8 cellular contexts compared by ENCODE assay signal in genomic region chr3:11846281-11847034, GRCh38. TPM values are rescaled to one million over a fixed set of nuclear protein-coding genes. Genes with fewer than 3 reads are reported as not detected.
DNase-seq lines count a peak whose midpoint lies in the region; FAIRE-seq and TF ChIP-seq lines count a peak whose summit lies in the region.

TAMM41 (minus strand) TSS chr3:11846885; CDS start chr3:11846636, 249 bp downstream.

- H3K9me3 ChIP-seq in H9 (ENCODE audit: control insufficient read depth, low read depth, low read length): no peaks in the 10 kb centered on the region
- H3K9me3 ChIP-seq in SJCRH30 (replicated peaks): no peaks in the 10 kb centered on the region
- H3K9me3 ChIP-seq in neutrophil: no peaks in the 10 kb centered on the region

- H3K36me3 Mint-ChIP-seq in H9 (ENCODE audit: insufficient read depth in 1 of 3, low read depth in 3 of 3): peaks cover 14 to 29% (median 25%) of the 10 kb centered on the region in 3 experiments

- H2AK5ac ChIP-seq in H9 (ENCODE audit: insufficient read length, low read length): no peak within 1 kb of the TSS

- H3K27ac Mint-ChIP-seq in H9: peak within 1 kb of the TSS in 2 of 3 experiments; percentile 88 to 97; a peak in 5 of 7 replicates

- peak within 1 kb of the TSS; percentile 9 for H4K8ac ChIP-seq in H9 (replicated peaks; ENCODE audit: insufficient read length, low read depth, low read length)

- H4K5ac ChIP-seq in H9 (ENCODE audit: insufficient read length, low read depth, low read length): peak within 1 kb of the TSS; percentile 37

- H3K79me1 ChIP-seq in H9 (ENCODE audit: insufficient read depth, low read depth, low read length, poor library complexity, severe bottlenecking): no peaks in the 10 kb centered on the region

- no peak within 1 kb of the TSS; the same call in 1 of the 2 replicates for H2BK15ac ChIP-seq in H9 (ENCODE audit: low read depth, low read length)

- H3K79me2 ChIP-seq in H9 (ENCODE audit: insufficient read depth, low read length): no peaks in the 10 kb centered on the region

- H3K4me3 Mint-ChIP-seq in H9: peak within 1 kb of the TSS; percentile 100

- H3K27me3 ChIP-seq in H9 (ENCODE audit: insufficient read depth, low read length) (no peaks in the 10 kb centered on the region; the same call in 1 of the 2 replicates), SJCRH30 (peaks cover 4% of the 10 kb centered on the region; the same call in 1 of the 2 replicates), neutrophil (peaks cover 43% of the 10 kb centered on the region)

- no peak within 1 kb of the TSS for H3K23ac ChIP-seq in H9 (ENCODE audit: insufficient read length, low read depth, low read length)

- H3K4me1 Mint-ChIP-seq in H9: peaks cover 20 to 21% of the 10 kb centered on the region in 2 experiments

- H4K20me1 ChIP-seq in H9 (ENCODE audit: control insufficient read depth, insufficient read depth, insufficient read length): no peaks in the 10 kb centered on the region

- DNase-seq in GF-D8 (lab: John Stamatoyannopoulos, UW) (peak; percentile 77), H9 (peak; percentile 83), M059J (ENCODE audit: low read depth) (peak; percentile 85), SJCRH30 (peak; percentile 91 to 93), frontal cortex (ENCODE audit: low spot score in 2 of 2) (peak; percentile 49 to 82), substantia nigra (lab: John Stamatoyannopoulos, UW) (peak; percentile 33 to 95 (median 83))
- peak; percentile 59 to 83 (median 74) for DNase-seq in activated naive CD4-positive, alpha-beta T cell (lab: John Stamatoyannopoulos, UW)

- no peak for FAIRE-seq in frontal cortex (lab: Jason Lieb, UNC)

- H2AFZ ChIP-seq in H9 (ENCODE audit: low read length): peak within 1 kb of the TSS; percentile 87

- peak within 1 kb of the TSS; percentile 73 for H3K18ac ChIP-seq in H9 (ENCODE audit: insufficient read length, low read depth, low read length)

- H3K14ac ChIP-seq in H9 (ENCODE audit: insufficient read depth, low read length): peak within 1 kb of the TSS; percentile 90

- H3K56ac ChIP-seq in H9 (ENCODE audit: insufficient read length, low read depth, low read length): no peak within 1 kb of the TSS

- H3T11ph ChIP-seq in H9 (ENCODE audit: low read length): no peak within 1 kb of the TSS

- peak within 1 kb of the TSS; percentile 84 for H3K4me3 ChIP-seq in SJCRH30
- H3K4me3 ChIP-seq in neutrophil (ENCODE audit: low read depth in 1 of 2, low read length in 1 of 2): peak within 1 kb of the TSS; percentile 65 to 67

- H4K91ac ChIP-seq in H9 (ENCODE audit: insufficient read length, low read depth, low read length): no peak within 1 kb of the TSS

- H2BK12ac ChIP-seq in H9 (ENCODE audit: insufficient read length, low read depth, low read length): no peak within 1 kb of the TSS

- no peak within 1 kb of the TSS for H3K27ac ChIP-seq in H9 (ENCODE audit: insufficient read length, low read depth, low read length)
- H3K27ac ChIP-seq in SJCRH30: peak within 1 kb of the TSS; percentile 37
- no peak within 1 kb of the TSS for H3K27ac ChIP-seq in neutrophil
- H3K27ac ChIP-seq in substantia nigra (ENCODE audit: low read depth, low read length, poor library complexity, severe bottlenecking): peak within 1 kb of the TSS; percentile 78

- H3K9ac ChIP-seq in H9 (ENCODE audit: extremely low read depth, insufficient read length, low read length): peak within 1 kb of the TSS; percentile 89

- H3K23me2 ChIP-seq in H9 (ENCODE audit: insufficient read length, low read depth, low read length, poor library complexity, severe bottlenecking): peaks cover 11% of the 10 kb centered on the region

- WGBS in H9 (ENCODE audit: extremely low coverage, insufficient read length, low lambda C conversion rate): no CpG with 5 or more reads among the region's 58 CpGs

- TF ChIP-seq CTCF in H9 (conservative IDR thresholded peaks at IDR 0.05) (peak; percentile 77), neutrophil (IDR thresholded peaks at IDR 0.05) (no peak)

- no peaks in the 10 kb centered on the region; a peak in 2 of 5 replicates for H3K9me3 Mint-ChIP-seq in H9

- no peaks in the 10 kb centered on the region for H3K4me1 ChIP-seq in H9 (ENCODE audit: insufficient read depth, low read length)
- no peaks in the 10 kb centered on the region for H3K4me1 ChIP-seq in SJCRH30
- H3K4me1 ChIP-seq in neutrophil (ENCODE audit: control insufficient read depth in 1 of 2, insufficient read depth in 1 of 2, low read depth in 1 of 2, low read length in 1 of 2): peaks cover 19 to 25% of the 10 kb centered on the region in 2 experiments

- H3K36me3 ChIP-seq in SJCRH30 (peaks cover 15% of the 10 kb centered on the region), neutrophil (peaks cover 10% of the 10 kb centered on the region)

- no peak within 1 kb of the TSS for H2BK120ac ChIP-seq in H9 (ENCODE audit: low read depth, low read length, poor library complexity, severe bottlenecking)

- no peak within 1 kb of the TSS for H2BK20ac ChIP-seq in H9 (ENCODE audit: low read depth, low read length, poor library complexity, severe bottlenecking)

- H2BK5ac ChIP-seq in H9 (ENCODE audit: insufficient read length, low read length): no peak within 1 kb of the TSS

- H3K4ac ChIP-seq in H9 (ENCODE audit: low read depth, low read length): no peak within 1 kb of the TSS

- peaks cover 22% of the 10 kb centered on the region for H3K27me3 Mint-ChIP-seq in H9 (ENCODE audit: low read depth)

- peak within 1 kb of the TSS; percentile 99 for H3K4me2 ChIP-seq in H9 (ENCODE audit: insufficient read depth, insufficient read length, low read length)

RNA-seq across cellular contexts. Expression of gene TAMM41, which starts in this region (rescaled TPM):
- 23.5 and 24.3 TPM in 2 replicates for total RNA-seq in H9 (2021)
- total RNA-seq in M059J (2014; rRNA removed; shearing (Covaris generic)): 6.5 and 8.2 TPM in 2 replicates
- total RNA-seq in SJCRH30 (2014; rRNA removed; shearing (Covaris generic)): 16.2 and 16.6 TPM in 2 replicates
- total RNA-seq in frontal cortex: 10.2 TPM

Comparison
In these comparisons a context has a peak if more than half of its experiments do, and no peak if none do; other contexts are left out.
1. H3K27ac ChIP-seq: peak in SJCRH30 (single experiment) and substantia nigra (single experiment); none in H9 (single experiment) and neutrophil (single experiment).
2. Peak in every context shown above with its lines, with median percentiles within 50 percentile points of each other: DNase-seq.